17 cellular contexts compared by ENCODE assay signal in genomic region chr6:140372064-140372463, GRCh38.
A peak's percentile ranks its signal among the peaks of the same experiment; 100 is the strongest.
DNase-seq lines count a peak whose midpoint lies in the region; ATAC-seq and TF ChIP-seq lines count a peak whose summit lies in the region.
"Had no signal": no experiment of that assay in that cellular context is flagged by ENCODE, and none has a peak within 500 bp of the region (broad histone marks: within the 10 kb centered on the region; RNA-seq: fewer than 3 reads in every experiment).

No MANE protein-coding gene starts in this region.

- ATAC-seq in GM18868 (IDR thresholded peaks at IDR 0.05; ENCODE audit: unreplicated experiment) (no peak), GM19397 (IDR thresholded peaks at IDR 0.05; ENCODE audit: unreplicated experiment) (no peak), sciatic nerve (no peak)
- ATAC-seq: HCT116 had no signal

- H4K5ac ChIP-seq in mesendoderm (ENCODE audit: low read length) = no peak overlapping the region

- DNase-seq in A673 (ENCODE audit: low spot score) = peak; percentile 96
- DNase-seq in M059J (ENCODE audit: low read depth) = peak; percentile 25
- DNase-seq in choroid plexus epithelial cell (ENCODE audit: low read depth) = peak; percentile 20
- DNase-seq in mesendoderm = peak; percentile 19
- DNase-seq in activated T-cell treated with anti-CD3 and anti-CD28 coated beads, Interleukin-2, amount 50 U/mL, for 48 hours = no peak
- DNase-seq in sciatic nerve (ENCODE audit: low spot score) = no peak
- DNase-seq: DND-41, NCI-H1105 treated with DMSO at 0.1 percent for 48 hours, NCI-H1694, NCI-H2107, NCI-H2227 treated with DMSO at 0.1 percent for 48 hours, NCI-H524, SJCRH30 had no signal

- H3K79me2 ChIP-seq in mesendoderm (ENCODE audit: control insufficient read depth, insufficient read depth, low read length) = no peaks in the 10 kb centered on the region

- no peak overlapping the region for H3K4me2 ChIP-seq in mesendoderm (ENCODE audit: low read length)

- peak overlapping the region; percentile 72 for H3K27ac ChIP-seq in A673 (ENCODE audit: low read depth, low read length, poor library complexity, severe bottlenecking)
- H3K27ac ChIP-seq in mesendoderm (ENCODE audit: low read depth, low read length) = no peak overlapping the region
- H3K27ac ChIP-seq: 22Rv1, SJCRH30 had no signal

- no peak overlapping the region for H2AK5ac ChIP-seq in mesendoderm (ENCODE audit: low read length)

- CTCF ChIA-PET in A673 (lab: Charles Lee) = interaction anchor here (0.5 to 0.7 kb wide), 2 partner anchors 255 to 319 kb away, joined by 3 to 5 read pairs; no protein-coding TSS in a partner anchor

- H3K4me3 ChIP-seq in A673 (ENCODE audit: low read depth, low read length, poor library complexity, severe bottlenecking) (no peak overlapping the region), choroid plexus epithelial cell (ENCODE audit: low read depth, low read length) (no peak overlapping the region), mesendoderm (ENCODE audit: low read length) (no peak overlapping the region)
- H3K4me3 ChIP-seq: SJCRH30 had no signal

- POLR2A ChIA-PET in A673 (lab: Charles Lee; ENCODE audit: low non-redundant PET) = interaction anchor here (1.0 kb wide), 1 partner anchor 201 kb away, joined by 4 read pairs; no protein-coding TSS in a partner anchor

- peaks cover 22% of the 10 kb centered on the region for H3K4me1 ChIP-seq in A673 (ENCODE audit: insufficient read depth, low read length, poor library complexity, severe bottlenecking)
- H3K4me1 ChIP-seq in mesendoderm (ENCODE audit: control insufficient read depth, low read depth, low read length) = no peaks in the 10 kb centered on the region

- H3K18ac ChIP-seq in mesendoderm (ENCODE audit: low read length) = no peak overlapping the region

- no peak overlapping the region for H3K23ac ChIP-seq in mesendoderm (ENCODE audit: low read length)

- no peak overlapping the region for H3K4ac ChIP-seq in mesendoderm (ENCODE audit: low read depth, low read length)

- no peak overlapping the region for H2BK15ac ChIP-seq in mesendoderm (replicated peaks; ENCODE audit: low read depth)

- no peaks in the 10 kb centered on the region for H3K36me3 ChIP-seq in A673 (ENCODE audit: insufficient read depth, low read length, poor library complexity, severe bottlenecking)
- H3K36me3 ChIP-seq in mesendoderm (ENCODE audit: control insufficient read depth, insufficient read depth, low read length) = no peaks in the 10 kb centered on the region
- H3K36me3 ChIP-seq: SJCRH30 had no signal

- H2BK120ac ChIP-seq in mesendoderm (ENCODE audit: low read depth, low read length) = no peak overlapping the region

- no peak overlapping the region for H3K9ac ChIP-seq in mesendoderm (ENCODE audit: low read length)

- TF ChIP-seq CTCF in A673 (conservative IDR thresholded peaks at IDR 0.05; ENCODE audit: low read depth, low read length) (no peak), choroid plexus epithelial cell (conservative IDR thresholded peaks at IDR 0.05; ENCODE audit: low read depth, low read length) (no peak)

- no peaks in the 10 kb centered on the region for H3K79me1 ChIP-seq in mesendoderm (ENCODE audit: low read length)

- no CpG with 5 or more reads among the region's 4 CpGs for WGBS in mesendoderm (ENCODE audit: extremely low coverage, insufficient coverage, low lambda C conversion rate)

- H2BK5ac ChIP-seq in mesendoderm (ENCODE audit: low read length) = no peak overlapping the region

- no TSS peak for BruUV-seq in A673 (replicated peaks; lab: Mats Ljungman, UMichigan)

- H3K56ac ChIP-seq in mesendoderm (ENCODE audit: low read length) = no peak overlapping the region

- intact Hi-C loops in A673 (cut with micrococcal nuclease; ENCODE audit: unreplicated experiment) (loop anchor here (2.0 to 10.0 kb wide), 2 partner anchors 297 to 325 kb away; no protein-coding TSS in a partner anchor), sciatic nerve (cut with DNase I) (no loop called here)

- no peaks in the 10 kb centered on the region for H3K9me3 ChIP-seq in A673 (ENCODE audit: low read depth, low read length, poor library complexity, severe bottlenecking)
- H3K9me3 ChIP-seq: SJCRH30 had no signal

- H4K8ac ChIP-seq in mesendoderm (ENCODE audit: low read depth, low read length) = no peak overlapping the region

- H3K27me3 ChIP-seq in A673 (replicated peaks; ENCODE audit: insufficient read depth, low read depth, low read length, poor library complexity) (no peaks in the 10 kb centered on the region), mesendoderm (ENCODE audit: insufficient read depth, low read length, poor library complexity) (no peaks in the 10 kb centered on the region)
- H3K27me3 ChIP-seq: SJCRH30 had no signal

Comparison
In these comparisons a context has a peak if more than half of its experiments do, and no peak if none do; other contexts are left out.
1. DNase-seq: peak in A673 (single experiment), M059J (single experiment), choroid plexus epithelial cell (single experiment) and mesendoderm (single experiment); none in activated T-cell treated with anti-CD3 and anti-CD28 coated beads, Interleukin-2, amount 50 U/mL, for 48 hours (0 of 2) and sciatic nerve (single experiment).